8 cellular contexts compared by ENCODE assay signal in the genomic region with DNA sequence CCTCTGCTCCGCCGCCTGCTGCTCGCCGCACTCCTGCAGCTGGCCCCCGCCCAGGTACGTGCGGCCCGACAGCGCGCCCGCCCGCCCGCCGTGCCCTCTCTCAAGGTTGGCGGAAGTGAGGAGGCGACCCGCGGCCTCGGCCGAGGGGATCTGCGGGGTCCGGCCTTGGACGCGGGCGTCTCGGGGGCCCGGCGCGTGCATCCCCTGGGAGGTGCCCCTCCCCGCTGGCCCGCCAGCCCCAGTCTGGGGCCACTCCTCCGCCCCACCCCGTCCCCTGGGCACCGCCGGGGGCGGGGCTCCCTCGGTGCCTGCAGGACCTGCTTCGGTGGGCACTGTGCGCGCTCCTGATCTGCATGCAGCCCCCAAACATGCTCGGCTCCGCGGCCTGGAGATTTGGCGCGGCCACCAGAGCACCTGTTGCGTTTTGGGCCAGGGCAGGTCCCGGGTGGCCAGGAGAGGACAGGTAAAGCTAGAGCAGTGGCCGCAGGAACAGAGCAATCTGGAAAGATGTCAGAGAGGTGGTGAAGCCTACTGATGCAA. TPM values are rescaled to one million over a fixed set of nuclear protein-coding genes. Genes with fewer than 3 reads are reported as not detected.
DNase-seq lines count a peak whose midpoint lies in the region; ATAC-seq and TF ChIP-seq lines count a peak whose summit lies in the region.

No MANE protein-coding gene starts in this region.

- ATAC-seq in GM21360 (IDR thresholded peaks at IDR 0.05; ENCODE audit: unreplicated experiment) (peak; percentile 22), GM21737 (IDR thresholded peaks at IDR 0.05; ENCODE audit: unreplicated experiment) (no peak)

- H3K4me1 ChIP-seq in OCI-LY1 (ENCODE audit: insufficient read depth, low read length, severe bottlenecking) (peaks cover 70% of the 10 kb centered on the region), cardiac muscle cell (ENCODE audit: low read depth) (peaks cover 7% of the 10 kb centered on the region), rectal smooth muscle tissue (ENCODE audit: control insufficient read depth, insufficient read depth, low read length) (peaks cover 13% of the 10 kb centered on the region)

- TF ChIP-seq CTCF in AG10803 (conservative IDR thresholded peaks at IDR 0.05; ENCODE audit: low read length) (no peak), OCI-LY1 (IDR thresholded peaks at IDR 0.05; ENCODE audit: low read length) (no peak), cardiac muscle cell (IDR thresholded peaks at IDR 0.05; ENCODE audit: low read depth, low read length) (no peak)

- H3K27ac ChIP-seq in OCI-LY1 (ENCODE audit: low read depth, low read length, poor library complexity, severe bottlenecking): peak overlapping the region; percentile 69
- H3K27ac ChIP-seq in cardiac muscle cell: peak overlapping the region; percentile 25
- peak overlapping the region; percentile 73 for H3K27ac ChIP-seq in rectal smooth muscle tissue (ENCODE audit: low read depth, low read length)

- no peaks in the 10 kb centered on the region for H3K9me3 ChIP-seq in OCI-LY1 (ENCODE audit: low read length)
- no peaks in the 10 kb centered on the region for H3K9me3 ChIP-seq in cardiac muscle cell (ENCODE audit: low read depth)

- DNase-seq in AG10803 (ENCODE audit: low read depth) (no peak), activated gamma-delta T cell treated with Interleukin-2 at 50 U/mL for 16 hours (peak; percentile 51), cardiac muscle cell (ENCODE audit: low read depth in 1 of 2, low spot score in 1 of 2) (peak; percentile 17 to 76), AG08395 (ENCODE audit: low spot score) (no peak)

- peaks cover 15% of the 10 kb centered on the region; the same call in 1 of the 2 replicates for H3K36me3 ChIP-seq in OCI-LY1 (ENCODE audit: insufficient read depth, low read length)
- peaks cover 3% of the 10 kb centered on the region for H3K36me3 ChIP-seq in cardiac muscle cell
- peaks cover 3% of the 10 kb centered on the region for H3K36me3 ChIP-seq in rectal smooth muscle tissue (ENCODE audit: control insufficient read depth, insufficient read depth, low read length)

- H3F3A ChIP-seq in OCI-LY1 (ENCODE audit: insufficient read depth, low read length): peaks cover 18% of the 10 kb centered on the region; the same call in 1 of the 2 replicates

- H3K27me3 ChIP-seq in OCI-LY1 (ENCODE audit: insufficient read depth, low read length) (no peaks in the 10 kb centered on the region), cardiac muscle cell (no peaks in the 10 kb centered on the region), rectal smooth muscle tissue (ENCODE audit: control insufficient read depth, insufficient read depth, low read length) (no peaks in the 10 kb centered on the region)

- H3K9ac ChIP-seq in OCI-LY1 (ENCODE audit: low read length): peak overlapping the region; percentile 79
- peak overlapping the region; percentile 32 for H3K9ac ChIP-seq in rectal smooth muscle tissue (ENCODE audit: low read length)

- H4K20me1 ChIP-seq in OCI-LY1 (ENCODE audit: insufficient read depth, low read length): no peaks in the 10 kb centered on the region

- no peaks in the 10 kb centered on the region for H3K79me2 ChIP-seq in OCI-LY1 (ENCODE audit: insufficient read depth, low read length)

- H3K4me2 ChIP-seq in OCI-LY1 (ENCODE audit: low read length): peak overlapping the region; percentile 97

- no peaks in the 10 kb centered on the region for H3K9me2 ChIP-seq in OCI-LY1 (ENCODE audit: low read depth, low read length)

- no peak overlapping the region for H2AFZ ChIP-seq in OCI-LY1 (ENCODE audit: low read length)

- H3K4me3 ChIP-seq in AG10803 (ENCODE audit: low read length) (peak overlapping the region; percentile 65), OCI-LY1 (ENCODE audit: low read depth, low read length, poor library complexity, severe bottlenecking) (peak overlapping the region; percentile 77), cardiac muscle cell (peak overlapping the region; percentile 62), rectal smooth muscle tissue (ENCODE audit: low read length) (peak overlapping the region; percentile 77)

RNA-seq across cellular contexts. Expression of a gene that starts 0.5 kb away (rescaled TPM):
- total RNA-seq in cardiac muscle cell: 162 and 206 TPM in 2 replicates
- polyA plus RNA-seq in cardiac muscle cell: 178 and 199 TPM in 2 replicates

RNA-seq across cellular contexts. Expression of a gene that starts 4.6 kb away (rescaled TPM):
- total RNA-seq in cardiac muscle cell: 75.5 and 79.9 TPM in 2 replicates
- 126 and 132 TPM in 2 replicates for polyA plus RNA-seq in cardiac muscle cell

RNA-seq across cellular contexts. Expression of a gene that starts 6.0 kb away (rescaled TPM):
- total RNA-seq in cardiac muscle cell: 102 and 177 TPM in 2 replicates
- polyA plus RNA-seq in cardiac muscle cell: 191 and 321 TPM in 2 replicates

RNA-seq across cellular contexts. Expression of a gene that starts 8.8 kb away (rescaled TPM):
- total RNA-seq in cardiac muscle cell: 76.0 and 98.8 TPM in 2 replicates
- polyA plus RNA-seq in cardiac muscle cell: 88.3 and 90.6 TPM in 2 replicates

RNA-seq across cellular contexts. Expression of a gene that starts 8.9 kb away (rescaled TPM):
- 117 and 131 TPM in 2 replicates for total RNA-seq in cardiac muscle cell
- 137 and 161 TPM in 2 replicates for polyA plus RNA-seq in cardiac muscle cell

Comparison
In these comparisons a context has a peak if more than half of its experiments do, and no peak if none do; other contexts are left out.
1. DNase-seq: peak in activated gamma-delta T cell treated with Interleukin-2 at 50 U/mL for 16 hours (single experiment) and cardiac muscle cell (2 of 2); none in AG10803 (single experiment) and AG08395 (single experiment).
2. Peak in every context shown above with its lines, with median percentiles within 50 percentile points of each other: H3K4me3 ChIP-seq and H3K27ac ChIP-seq.